8 cellular contexts compared by ENCODE assay signal in genomic region chr2:208025037-208025813, GRCh38. TPM values are rescaled to one million over a fixed set of nuclear protein-coding genes. Genes with fewer than 3 reads are reported as not detected.
DNase-seq lines count a peak whose midpoint lies in the region; ATAC-seq, FAIRE-seq and TF ChIP-seq lines count a peak whose summit lies in the region.

A gene with protein sequence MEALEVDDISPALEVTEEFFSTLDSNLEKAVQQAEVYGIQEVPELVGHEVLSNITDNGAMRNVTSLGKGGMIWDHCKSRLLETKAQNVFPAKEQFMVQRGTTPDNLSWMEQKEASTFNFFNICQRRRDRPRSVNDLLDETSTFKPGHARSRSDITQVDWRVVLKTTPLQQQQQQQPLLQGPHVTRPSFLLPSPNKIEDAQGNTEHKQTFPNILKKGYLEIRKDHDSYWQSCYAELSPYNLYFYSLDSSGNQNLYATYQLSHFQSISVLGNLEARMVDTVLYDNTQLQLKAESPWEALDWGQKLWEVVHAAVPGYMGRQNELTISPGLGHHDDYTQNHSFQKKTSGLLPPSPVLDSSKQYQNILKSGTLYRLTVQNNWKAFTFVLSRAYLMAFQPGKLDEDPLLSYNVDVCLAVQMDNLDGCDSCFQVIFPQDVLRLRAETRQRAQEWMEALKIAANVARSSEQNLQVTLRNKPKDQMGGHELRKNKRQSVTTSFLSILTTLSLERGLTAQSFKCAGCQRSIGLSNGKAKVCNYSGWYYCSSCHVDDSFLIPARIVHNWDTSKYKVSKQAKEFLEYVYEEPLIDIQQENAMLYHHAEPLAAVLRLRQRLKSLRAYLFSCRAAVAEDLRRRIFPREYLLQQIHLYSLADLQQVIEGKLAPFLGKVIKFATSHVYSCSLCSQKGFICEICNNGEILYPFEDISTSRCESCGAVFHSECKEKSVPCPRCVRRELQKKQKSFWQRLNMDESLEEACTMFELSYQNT (minus strand): TSS chr2:208025527. CDS start chr2:208001639, 23,888 bp downstream.

- H3K9me3 ChIP-seq in neutrophil, result no peaks in the 10 kb centered on the region

- peak; percentile 96 for ATAC-seq in GM21723 (IDR thresholded peaks at IDR 0.05; ENCODE audit: unreplicated experiment)

- H3K27ac ChIP-seq in neutrophil (peak within 1 kb of the TSS; percentile 93), substantia nigra (ENCODE audit: low read depth, low read length, poor library complexity, severe bottlenecking) (peak within 1 kb of the TSS; percentile 92)

- FAIRE-seq in frontal cortex (lab: Jason Lieb, UNC), result no peak

- H3K36me3 ChIP-seq in neutrophil, result no peaks in the 10 kb centered on the region

- no peaks in the 10 kb centered on the region for H3K27me3 ChIP-seq in neutrophil

- peaks cover 22% of the 10 kb centered on the region in 2 experiments for H3K4me1 ChIP-seq in neutrophil (ENCODE audit: control insufficient read depth in 1 of 2, insufficient read depth in 1 of 2, low read depth in 1 of 2, low read length in 1 of 2)

- DNase-seq in Daoy (ENCODE audit: low read depth), result peak; percentile 82
- peak; percentile 81 for DNase-seq in KG1 (lab: John Stamatoyannopoulos, UW)
- peak; percentile 86 for DNase-seq in SIG-M5 treated with dmso at 0.1 percent for 504 hours (lab: John Stamatoyannopoulos, UW; ENCODE audit: unreplicated experiment)
- peak; percentile 52 to 64 (median 53) for DNase-seq in activated naive CD4-positive, alpha-beta T cell (lab: John Stamatoyannopoulos, UW)
- DNase-seq in frontal cortex (ENCODE audit: low spot score in 2 of 2), result peak; percentile 58 to 69
- peak in 48 of 49 donors; percentile 36 to 89 (median 81) for DNase-seq in substantia nigra (lab: John Stamatoyannopoulos, UW)

- no peak for TF ChIP-seq CTCF in neutrophil (IDR thresholded peaks at IDR 0.05)

- peak within 1 kb of the TSS; percentile 79 to 96 for H3K4me3 ChIP-seq in neutrophil (ENCODE audit: low read depth in 1 of 2, low read length in 1 of 2)

RNA-seq across cellular contexts. Expression of the gene that starts here (rescaled TPM):
- total RNA-seq in Daoy (2014; rRNA removed; shearing (Covaris generic)), result 6.2 and 6.4 TPM in 2 replicates
- 34.6 TPM for total RNA-seq in frontal cortex

Comparison
In these comparisons a context has a peak if more than half of its experiments do, and no peak if none do; other contexts are left out.
1. Peak in every context shown above with its lines: DNase-seq, ATAC-seq, H3K4me3 ChIP-seq and H3K27ac ChIP-seq.